1 cellular context compared by ENCODE assay signal in the genomic region with DNA sequence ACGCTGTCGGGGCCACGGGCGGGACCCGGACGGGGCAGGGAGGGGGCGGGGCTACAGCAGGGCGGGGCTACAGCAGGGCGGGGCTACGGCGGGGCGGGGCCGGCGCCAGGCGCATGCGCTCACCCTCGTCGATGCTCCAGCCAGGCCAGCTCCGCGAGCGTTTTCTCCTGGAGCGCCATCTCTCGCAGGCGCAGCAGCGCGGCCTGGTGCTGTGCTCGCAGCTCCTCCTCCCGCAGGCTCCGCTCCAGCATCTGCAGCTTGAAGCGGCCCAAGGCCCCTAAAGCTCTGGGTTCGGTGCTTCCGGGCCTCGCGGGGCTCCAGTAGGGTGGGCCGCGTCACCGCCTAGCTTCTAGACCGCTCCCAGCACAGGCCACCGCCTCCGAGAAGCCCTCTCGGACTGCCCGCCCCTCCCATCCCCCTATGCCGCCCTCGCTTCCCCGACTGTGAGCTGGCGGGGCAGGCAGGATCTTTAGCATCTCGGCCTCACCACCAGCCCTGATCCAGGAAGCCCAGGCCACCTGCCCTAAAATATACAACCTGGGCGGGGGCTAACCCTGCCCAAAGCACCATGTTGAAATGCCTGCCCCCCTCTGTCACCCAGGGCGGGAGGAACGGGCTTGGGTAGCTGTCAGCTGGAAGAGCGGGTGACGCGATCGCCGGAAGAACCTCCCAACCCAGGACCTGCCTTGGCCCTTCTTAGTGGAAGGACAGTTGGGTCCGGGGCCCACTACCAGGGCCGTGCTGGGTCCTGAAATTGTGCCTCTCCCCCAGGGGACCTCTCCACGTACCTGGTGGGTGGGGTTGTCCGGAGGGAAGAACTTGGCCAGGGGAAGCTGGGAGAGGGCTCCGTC.
A peak's percentile ranks its signal among the peaks of the same experiment; 100 is the strongest.
TF ChIP-seq lines count a peak whose summit lies in the region.

No MANE protein-coding gene starts in this region.

TF ChIP-seq in A549, 52 proteins besides CTCF, POLR2A, EP300 and RAD21 (continued from another document):
- TF ChIP-seq, protein P1, sequence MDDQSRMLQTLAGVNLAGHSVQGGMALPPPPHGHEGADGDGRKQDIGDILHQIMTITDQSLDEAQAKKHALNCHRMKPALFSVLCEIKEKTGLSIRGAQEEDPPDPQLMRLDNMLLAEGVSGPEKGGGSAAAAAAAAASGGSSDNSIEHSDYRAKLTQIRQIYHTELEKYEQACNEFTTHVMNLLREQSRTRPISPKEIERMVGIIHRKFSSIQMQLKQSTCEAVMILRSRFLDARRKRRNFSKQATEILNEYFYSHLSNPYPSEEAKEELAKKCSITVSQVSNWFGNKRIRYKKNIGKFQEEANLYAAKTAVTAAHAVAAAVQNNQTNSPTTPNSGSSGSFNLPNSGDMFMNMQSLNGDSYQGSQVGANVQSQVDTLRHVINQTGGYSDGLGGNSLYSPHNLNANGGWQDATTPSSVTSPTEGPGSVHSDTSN (IDR thresholded peaks at IDR 0.05) = no peak
- no peak for TF ChIP-seq HEYL (CRISPR knock-in tag; IDR thresholded peaks at IDR 0.05)
- TF ChIP-seq FOSL2 (IDR thresholded peaks at IDR 0.05) = no peak
- TF ChIP-seq FOSL2 (CRISPR knock-in tag; IDR thresholded peaks at IDR 0.05) = no peak
- no peak for TF ChIP-seq FOSB (CRISPR knock-in tag; IDR thresholded peaks at IDR 0.05)
- no peak for TF ChIP-seq POLR2AphosphoS2 (conservative IDR thresholded peaks at IDR 0.05; ENCODE audit: low read length)
- TF ChIP-seq CBX2 (IDR thresholded peaks at IDR 0.05; ENCODE audit: borderline replicate concordance, low read depth) = no peak
- TF ChIP-seq, protein P2, sequence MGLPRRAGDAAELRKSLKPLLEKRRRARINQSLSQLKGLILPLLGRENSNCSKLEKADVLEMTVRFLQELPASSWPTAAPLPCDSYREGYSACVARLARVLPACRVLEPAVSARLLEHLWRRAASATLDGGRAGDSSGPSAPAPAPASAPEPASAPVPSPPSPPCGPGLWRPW (IDR thresholded peaks at IDR 0.05) = no peak
- no peak for TF ChIP-seq HOXA7 (CRISPR knock-in tag; IDR thresholded peaks at IDR 0.05)
- TF ChIP-seq, protein P3, sequence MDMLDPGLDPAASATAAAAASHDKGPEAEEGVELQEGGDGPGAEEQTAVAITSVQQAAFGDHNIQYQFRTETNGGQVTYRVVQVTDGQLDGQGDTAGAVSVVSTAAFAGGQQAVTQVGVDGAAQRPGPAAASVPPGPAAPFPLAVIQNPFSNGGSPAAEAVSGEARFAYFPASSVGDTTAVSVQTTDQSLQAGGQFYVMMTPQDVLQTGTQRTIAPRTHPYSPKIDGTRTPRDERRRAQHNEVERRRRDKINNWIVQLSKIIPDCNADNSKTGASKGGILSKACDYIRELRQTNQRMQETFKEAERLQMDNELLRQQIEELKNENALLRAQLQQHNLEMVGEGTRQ (IDR thresholded peaks at IDR 0.05) = no peak
- TF ChIP-seq ESRRA (IDR thresholded peaks at IDR 0.05; ENCODE audit: borderline replicate concordance, low read length) = no peak
- TF ChIP-seq KDM5A (IDR thresholded peaks at IDR 0.05) = no peak
- no peak for TF ChIP-seq ZSCAN20 (CRISPR knock-in tag; IDR thresholded peaks at IDR 0.05)
- no peak for TF ChIP-seq EHMT2 (IDR thresholded peaks at IDR 0.05; ENCODE audit: low read depth)
- TF ChIP-seq BHLHE40 (IDR thresholded peaks at IDR 0.05; ENCODE audit: low read depth, low read length) = no peak
- TF ChIP-seq, protein P4, sequence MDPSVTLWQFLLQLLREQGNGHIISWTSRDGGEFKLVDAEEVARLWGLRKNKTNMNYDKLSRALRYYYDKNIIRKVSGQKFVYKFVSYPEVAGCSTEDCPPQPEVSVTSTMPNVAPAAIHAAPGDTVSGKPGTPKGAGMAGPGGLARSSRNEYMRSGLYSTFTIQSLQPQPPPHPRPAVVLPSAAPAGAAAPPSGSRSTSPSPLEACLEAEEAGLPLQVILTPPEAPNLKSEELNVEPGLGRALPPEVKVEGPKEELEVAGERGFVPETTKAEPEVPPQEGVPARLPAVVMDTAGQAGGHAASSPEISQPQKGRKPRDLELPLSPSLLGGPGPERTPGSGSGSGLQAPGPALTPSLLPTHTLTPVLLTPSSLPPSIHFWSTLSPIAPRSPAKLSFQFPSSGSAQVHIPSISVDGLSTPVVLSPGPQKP (IDR thresholded peaks at IDR 0.05; ENCODE audit: low read depth, low read length) = no peak
- no peak for TF ChIP-seq TP53 (CRISPR knock-in tag; IDR thresholded peaks at IDR 0.05)
- TF ChIP-seq RFX5 (IDR thresholded peaks at IDR 0.05) = no peak
- no peak for TF ChIP-seq FOXS1 (CRISPR knock-in tag; IDR thresholded peaks at IDR 0.05)
- no peak for TF ChIP-seq CBX8 (IDR thresholded peaks at IDR 0.05)
- TF ChIP-seq HDAC2 (IDR thresholded peaks at IDR 0.05) = no peak
- no peak for TF ChIP-seq HOXB5 (CRISPR knock-in tag; IDR thresholded peaks at IDR 0.05)
- TF ChIP-seq CEBPB (IDR thresholded peaks at IDR 0.05) = no peak
- TF ChIP-seq, protein P5, sequence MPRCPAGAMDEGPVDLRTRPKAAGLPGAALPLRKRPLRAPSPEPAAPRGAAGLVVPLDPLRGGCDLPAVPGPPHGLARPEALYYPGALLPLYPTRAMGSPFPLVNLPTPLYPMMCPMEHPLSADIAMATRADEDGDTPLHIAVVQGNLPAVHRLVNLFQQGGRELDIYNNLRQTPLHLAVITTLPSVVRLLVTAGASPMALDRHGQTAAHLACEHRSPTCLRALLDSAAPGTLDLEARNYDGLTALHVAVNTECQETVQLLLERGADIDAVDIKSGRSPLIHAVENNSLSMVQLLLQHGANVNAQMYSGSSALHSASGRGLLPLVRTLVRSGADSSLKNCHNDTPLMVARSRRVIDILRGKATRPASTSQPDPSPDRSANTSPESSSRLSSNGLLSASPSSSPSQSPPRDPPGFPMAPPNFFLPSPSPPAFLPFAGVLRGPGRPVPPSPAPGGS (IDR thresholded peaks at IDR 0.05) = 0 out of 3 replicates have a peak, but pooled peaks have one; percentile 55
- no peak for TF ChIP-seq EHF (CRISPR knock-in tag; IDR thresholded peaks at IDR 0.05)
- no peak for TF ChIP-seq ZC3H11A (IDR thresholded peaks at IDR 0.05)
- 0 out of 2 replicates have a peak, but pooled peaks have one; percentile 31 for TF ChIP-seq KDM1A (IDR thresholded peaks at IDR 0.05; ENCODE audit: low read depth)
- TF ChIP-seq, protein P6, sequence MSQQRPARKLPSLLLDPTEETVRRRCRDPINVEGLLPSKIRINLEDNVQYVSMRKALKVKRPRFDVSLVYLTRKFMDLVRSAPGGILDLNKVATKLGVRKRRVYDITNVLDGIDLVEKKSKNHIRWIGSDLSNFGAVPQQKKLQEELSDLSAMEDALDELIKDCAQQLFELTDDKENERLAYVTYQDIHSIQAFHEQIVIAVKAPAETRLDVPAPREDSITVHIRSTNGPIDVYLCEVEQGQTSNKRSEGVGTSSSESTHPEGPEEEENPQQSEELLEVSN (IDR thresholded peaks at IDR 0.05; ENCODE audit: borderline replicate concordance, low read depth) = no peak
- TF ChIP-seq GATA3 (IDR thresholded peaks at IDR 0.05; ENCODE audit: borderline replicate concordance) = no peak
- TF ChIP-seq ZNF302 (CRISPR knock-in tag; IDR thresholded peaks at IDR 0.05) = no peak
- no peak for TF ChIP-seq CHD2 (IDR thresholded peaks at IDR 0.05; ENCODE audit: low read length, partially characterized antibody)
- no peak for TF ChIP-seq MYC (IDR thresholded peaks at IDR 0.05; ENCODE audit: borderline replicate concordance, low read length)
- TF ChIP-seq SREBF2 (IDR thresholded peaks at IDR 0.05) = no peak
- peak; percentile 62; the same call in 1 of the 2 replicates for TF ChIP-seq PHF8 (IDR thresholded peaks at IDR 0.05; ENCODE audit: borderline replicate concordance, low read depth)
- no peak for TF ChIP-seq RARB (CRISPR knock-in tag; IDR thresholded peaks at IDR 0.05)
- TF ChIP-seq JUN (IDR thresholded peaks at IDR 0.05) = peak in 1 of 2 experiments; percentile 78; a peak in 2 of 5 replicates
- no peak for TF ChIP-seq NR3C1 (IDR thresholded peaks at IDR 0.05)
- no peak for TF ChIP-seq RCOR1 (IDR thresholded peaks at IDR 0.05; ENCODE audit: low read depth, low read length)
- no peak for TF ChIP-seq MAZ (IDR thresholded peaks at IDR 0.05; ENCODE audit: borderline replicate concordance, low read depth, low read length)
- no peak for TF ChIP-seq MAFK (IDR thresholded peaks at IDR 0.05; ENCODE audit: partially characterized antibody)
- TF ChIP-seq, protein P7, sequence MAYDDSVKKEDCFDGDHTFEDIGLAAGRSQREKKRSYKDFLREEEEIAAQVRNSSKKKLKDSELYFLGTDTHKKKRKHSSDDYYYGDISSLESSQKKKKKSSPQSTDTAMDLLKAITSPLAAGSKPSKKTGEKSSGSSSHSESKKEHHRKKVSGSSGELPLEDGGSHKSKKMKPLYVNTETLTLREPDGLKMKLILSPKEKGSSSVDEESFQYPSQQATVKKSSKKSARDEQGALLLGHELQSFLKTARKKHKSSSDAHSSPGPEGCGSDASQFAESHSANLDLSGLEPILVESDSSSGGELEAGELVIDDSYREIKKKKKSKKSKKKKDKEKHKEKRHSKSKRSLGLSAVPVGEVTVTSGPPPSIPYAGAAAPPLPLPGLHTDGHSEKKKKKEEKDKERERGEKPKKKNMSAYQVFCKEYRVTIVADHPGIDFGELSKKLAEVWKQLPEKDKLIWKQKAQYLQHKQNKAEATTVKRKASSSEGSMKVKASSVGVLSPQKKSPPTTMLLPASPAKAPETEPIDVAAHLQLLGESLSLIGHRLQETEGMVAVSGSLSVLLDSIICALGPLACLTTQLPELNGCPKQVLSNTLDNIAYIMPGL (CRISPR knock-in tag; IDR thresholded peaks at IDR 0.05; ENCODE audit: borderline replicate concordance) = no peak
- TF ChIP-seq TFCP2L1 (CRISPR knock-in tag; IDR thresholded peaks at IDR 0.05) = no peak
- TF ChIP-seq, protein P8, sequence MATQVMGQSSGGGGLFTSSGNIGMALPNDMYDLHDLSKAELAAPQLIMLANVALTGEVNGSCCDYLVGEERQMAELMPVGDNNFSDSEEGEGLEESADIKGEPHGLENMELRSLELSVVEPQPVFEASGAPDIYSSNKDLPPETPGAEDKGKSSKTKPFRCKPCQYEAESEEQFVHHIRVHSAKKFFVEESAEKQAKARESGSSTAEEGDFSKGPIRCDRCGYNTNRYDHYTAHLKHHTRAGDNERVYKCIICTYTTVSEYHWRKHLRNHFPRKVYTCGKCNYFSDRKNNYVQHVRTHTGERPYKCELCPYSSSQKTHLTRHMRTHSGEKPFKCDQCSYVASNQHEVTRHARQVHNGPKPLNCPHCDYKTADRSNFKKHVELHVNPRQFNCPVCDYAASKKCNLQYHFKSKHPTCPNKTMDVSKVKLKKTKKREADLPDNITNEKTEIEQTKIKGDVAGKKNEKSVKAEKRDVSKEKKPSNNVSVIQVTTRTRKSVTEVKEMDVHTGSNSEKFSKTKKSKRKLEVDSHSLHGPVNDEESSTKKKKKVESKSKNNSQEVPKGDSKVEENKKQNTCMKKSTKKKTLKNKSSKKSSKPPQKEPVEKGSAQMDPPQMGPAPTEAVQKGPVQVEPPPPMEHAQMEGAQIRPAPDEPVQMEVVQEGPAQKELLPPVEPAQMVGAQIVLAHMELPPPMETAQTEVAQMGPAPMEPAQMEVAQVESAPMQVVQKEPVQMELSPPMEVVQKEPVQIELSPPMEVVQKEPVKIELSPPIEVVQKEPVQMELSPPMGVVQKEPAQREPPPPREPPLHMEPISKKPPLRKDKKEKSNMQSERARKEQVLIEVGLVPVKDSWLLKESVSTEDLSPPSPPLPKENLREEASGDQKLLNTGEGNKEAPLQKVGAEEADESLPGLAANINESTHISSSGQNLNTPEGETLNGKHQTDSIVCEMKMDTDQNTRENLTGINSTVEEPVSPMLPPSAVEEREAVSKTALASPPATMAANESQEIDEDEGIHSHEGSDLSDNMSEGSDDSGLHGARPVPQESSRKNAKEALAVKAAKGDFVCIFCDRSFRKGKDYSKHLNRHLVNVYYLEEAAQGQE (IDR thresholded peaks at IDR 0.05) = no peak
- TF ChIP-seq SMC3 (IDR thresholded peaks at IDR 0.05) = 0 out of 3 replicates have a peak, but pooled peaks have one; percentile 20
- no peak for TF ChIP-seq JUNB (IDR thresholded peaks at IDR 0.05)
- TF ChIP-seq RNF2 (IDR thresholded peaks at IDR 0.05; ENCODE audit: borderline replicate concordance, low read depth) = no peak
- TF ChIP-seq NFE2L2 (conservative IDR thresholded peaks at IDR 0.05; ENCODE audit: low read length) = no peak
- TF ChIP-seq ZFP36 (IDR thresholded peaks at IDR 0.05; ENCODE audit: borderline replicate concordance, partially characterized antibody) = peak; percentile 100
